In genomic region chr17:6940186-6940649, GRCh38 we compare ENCODE assay signal across 9 cellular contexts. TPM values are rescaled to one million over a fixed set of nuclear protein-coding genes. Genes with fewer than 3 reads are reported as not detected.
DNase-seq lines count a peak whose midpoint lies in the region; ATAC-seq and TF ChIP-seq lines count a peak whose summit lies in the region.
"Had no signal": no experiment of that assay in that cellular context is flagged by ENCODE, and none has a peak within 500 bp of the region (broad histone marks: within the 10 kb centered on the region; RNA-seq: fewer than 3 reads in every experiment).

No MANE protein-coding gene starts in this region.

- no peak overlapping the region for H3K27ac ChIP-seq in upper lobe of left lung

- H3K27ac Mint-ChIP-seq in activated naive CD4-positive, alpha-beta T cell treated with anti-CD3 and anti-CD28 coated beads, Interleukin-2, amount 10 ng/mL, durations not matched to agents 7 days and 5 days = peak overlapping the region; percentile 65
- H3K27ac Mint-ChIP-seq in T-helper 2 cell treated with Interferon-gamma antibody and Interleukin-4, amounts not matched to agents 5 μg/mL and 100 μg/mL, for 36 hours = peak overlapping the region; percentile 81
- no peak overlapping the region for H3K27ac Mint-ChIP-seq in Calu3 (ENCODE audit: unreplicated experiment)

- H3K4me1 Mint-ChIP-seq in activated naive CD4-positive, alpha-beta T cell treated with anti-CD3 and anti-CD28 coated beads, Interleukin-2, amount 10 ng/mL, durations not matched to agents 7 days and 5 days = peaks cover 20% of the 10 kb centered on the region
- peaks cover 28% of the 10 kb centered on the region for H3K4me1 Mint-ChIP-seq in T-helper 2 cell treated with Interferon-gamma antibody and Interleukin-4, amounts not matched to agents 5 μg/mL and 100 μg/mL, for 36 hours (ENCODE audit: low read depth)
- no peaks in the 10 kb centered on the region for H3K4me1 Mint-ChIP-seq in Calu3 (ENCODE audit: low read depth, unreplicated experiment)

- H3K4me3 ChIP-seq in upper lobe of left lung = peak overlapping the region; percentile 15 to 39 (median 22)

- CTCF ChIA-PET in activated naive CD4-positive, alpha-beta T cell treated with anti-CD3 and anti-CD28 coated beads, Interleukin-2, amount 10 ng/mL, durations not matched to agents 7 days and 5 days (lab: Charles Lee) = interaction anchor here (1.2 kb wide), 1 partner anchor 25 kb away, joined by 4 read pairs; no protein-coding TSS in a partner anchor
- CTCF ChIA-PET in Calu3 (lab: Charles Lee) = no interaction called here

- H3K36me3 Mint-ChIP-seq in activated naive CD4-positive, alpha-beta T cell treated with anti-CD3 and anti-CD28 coated beads, Interleukin-2, amount 10 ng/mL, durations not matched to agents 7 days and 5 days = no peaks in the 10 kb centered on the region
- no peaks in the 10 kb centered on the region for H3K36me3 Mint-ChIP-seq in T-helper 2 cell treated with Interferon-gamma antibody and Interleukin-4, amounts not matched to agents 5 μg/mL and 100 μg/mL, for 36 hours (ENCODE audit: low read depth)
- no peaks in the 10 kb centered on the region for H3K36me3 Mint-ChIP-seq in Calu3 (ENCODE audit: insufficient read depth, unreplicated experiment)

- no peaks in the 10 kb centered on the region for H3K36me3 ChIP-seq in upper lobe of left lung

- no peaks in the 10 kb centered on the region for H3K27me3 ChIP-seq in upper lobe of left lung

- no peak for TF ChIP-seq CTCF in upper lobe of left lung (IDR thresholded peaks at IDR 0.05)
- TF ChIP-seq CTCF in Calu3 (IDR thresholded peaks at IDR 0.05; ENCODE audit: unreplicated experiment) = no peak

- no peaks in the 10 kb centered on the region for H3K9me3 ChIP-seq in upper lobe of left lung

- no TSS peak for BruUV-seq in Calu3 (replicated peaks; lab: Mats Ljungman, UMichigan)

- no peak for TF ChIP-seq POLR2A in upper lobe of left lung (IDR thresholded peaks at IDR 0.05)

- ATAC-seq in left cardiac atrium (peak; percentile 35 to 62), upper lobe of left lung (ENCODE audit: low FRiP score in 2 of 2) (peak in 1 of 2 donors; percentile 63), HG02678 (IDR thresholded peaks at IDR 0.05; ENCODE audit: unreplicated experiment) (no peak)

- H3K4me1 ChIP-seq in upper lobe of left lung = peaks cover 0 to 3% (median 0%) of the 10 kb centered on the region in 4 donors

- H3K27me3 Mint-ChIP-seq in activated naive CD4-positive, alpha-beta T cell treated with anti-CD3 and anti-CD28 coated beads, Interleukin-2, amount 10 ng/mL, durations not matched to agents 7 days and 5 days = peaks cover 4% of the 10 kb centered on the region
- H3K27me3 Mint-ChIP-seq in T-helper 2 cell treated with Interferon-gamma antibody and Interleukin-4, amounts not matched to agents 5 μg/mL and 100 μg/mL, for 36 hours (ENCODE audit: low read depth) = peaks cover 3% of the 10 kb centered on the region
- peaks cover 15% of the 10 kb centered on the region for H3K27me3 Mint-ChIP-seq in Calu3 (ENCODE audit: unreplicated experiment)

- TF ChIP-seq EP300 in upper lobe of left lung (IDR thresholded peaks at IDR 0.05) = no peak

- intact Hi-C loops in left cardiac atrium (cut with DNase I) (no loop called here), Calu3 (cut with micrococcal nuclease; ENCODE audit: unreplicated experiment) (no loop called here)

- no peaks in the 10 kb centered on the region for H3K9me3 Mint-ChIP-seq in activated naive CD4-positive, alpha-beta T cell treated with anti-CD3 and anti-CD28 coated beads, Interleukin-2, amount 10 ng/mL, durations not matched to agents 7 days and 5 days
- H3K9me3 Mint-ChIP-seq in T-helper 2 cell treated with Interferon-gamma antibody and Interleukin-4, amounts not matched to agents 5 μg/mL and 100 μg/mL, for 36 hours = no peaks in the 10 kb centered on the region
- H3K9me3 Mint-ChIP-seq in Calu3 (ENCODE audit: low read depth, unreplicated experiment) = no peaks in the 10 kb centered on the region

- H3K4me3 Mint-ChIP-seq in activated naive CD4-positive, alpha-beta T cell treated with anti-CD3 and anti-CD28 coated beads, Interleukin-2, amount 10 ng/mL, durations not matched to agents 7 days and 5 days = peak overlapping the region; percentile 56
- H3K4me3 Mint-ChIP-seq in T-helper 2 cell treated with Interferon-gamma antibody and Interleukin-4, amounts not matched to agents 5 μg/mL and 100 μg/mL, for 36 hours = peak overlapping the region; percentile 79
- H3K4me3 Mint-ChIP-seq in Calu3 (ENCODE audit: low read depth, unreplicated experiment) = no peak overlapping the region

- DNase-seq in activated naive CD4-positive, alpha-beta T cell treated with anti-CD3 and anti-CD28 coated beads, Interleukin-2, amount 10 ng/mL, durations not matched to agents 7 days and 5 days = peak; percentile 36
- DNase-seq in activated naive CD4-positive, alpha-beta T cell treated with Interleukin-2 at 50 U/mL for 16 hours = no peak
- DNase-seq in T-helper 2 cell treated with Interferon-gamma antibody and Interleukin-4, amounts not matched to agents 5 μg/mL and 100 μg/mL, for 36 hours (ENCODE audit: low spot score) = no peak
- DNase-seq in left cardiac atrium (no peak), upper lobe of left lung (no peak), NCI-H2107 treated with DMSO at 0.1 percent for 48 hours (lab: John Stamatoyannopoulos, UW; ENCODE audit: unreplicated experiment) (no peak), Calu3 (no peak)
- DNase-seq: NCI-H1092 had no signal

- WGBS in upper lobe of left lung, 2 donors = 75 to 90% methylated on average over 7 of the region's 7 CpGs

RNA-seq across cellular contexts. Expression of gene ALOX12, which starts 55.6 kb away (rescaled TPM):
- total RNA-seq in left cardiac atrium (under 1 TPM in 1 of 2 donors, not detected in 1; 0.21 TPM), upper lobe of left lung (1 to 10 TPM in 2 of 6 donors, under 1 TPM in 4; 0.26 to 3.1 (median 0.46) TPM), Calu3 (2022) (not detected in 2 replicates)
